8 cellular contexts compared by ENCODE assay signal in genomic region chr13:40116008-40116407, GRCh38.
DNase-seq lines count a peak whose midpoint lies in the region; ATAC-seq lines count a peak whose summit lies in the region.

No MANE protein-coding gene starts in this region.

- peak; percentile 96 for ATAC-seq in GM18873 (IDR thresholded peaks at IDR 0.05; ENCODE audit: low FRiP score, unreplicated experiment)
- ATAC-seq in HG03175 (IDR thresholded peaks at IDR 0.05; ENCODE audit: unreplicated experiment) = peak; percentile 86
- peak; percentile 87 for ATAC-seq in esophagus mucosa
- no peak for ATAC-seq in HG02610 (IDR thresholded peaks at IDR 0.05; ENCODE audit: unreplicated experiment)

- peak; percentile 37 for DNase-seq in activated CD4-positive, CD25-positive, alpha-beta regulatory T cell treated with anti-CD3 and anti-CD28 coated beads, Interleukin-2, amount 50 U/mL, for 16 hours (ENCODE audit: low read depth, low spot score)
- DNase-seq in non-pigmented ciliary epithelial cell (ENCODE audit: low read depth) (peak; percentile 71), posterior cingulate gyrus (no peak), posterior vena cava (ENCODE audit: low spot score) (no peak)

- intact Hi-C loops in posterior cingulate gyrus (cut with DNase I) = no loop called here
- intact Hi-C loops in posterior vena cava (cut with DNase I) = loop anchor here in 1 of 2 donors (5.0 kb wide), 1 partner anchor 1154 kb away; no protein-coding TSS in a partner anchor

Comparison
In these comparisons a context has a peak if more than half of its experiments do, and no peak if none do; other contexts are left out.
1. DNase-seq: peak in activated CD4-positive, CD25-positive, alpha-beta regulatory T cell treated with anti-CD3 and anti-CD28 coated beads, Interleukin-2, amount 50 U/mL, for 16 hours (single experiment) and non-pigmented ciliary epithelial cell (single experiment); none in posterior cingulate gyrus (0 of 10) and posterior vena cava (single experiment).